Comparison of ENCODE assay signal across 1 cellular context in the genomic region with DNA sequence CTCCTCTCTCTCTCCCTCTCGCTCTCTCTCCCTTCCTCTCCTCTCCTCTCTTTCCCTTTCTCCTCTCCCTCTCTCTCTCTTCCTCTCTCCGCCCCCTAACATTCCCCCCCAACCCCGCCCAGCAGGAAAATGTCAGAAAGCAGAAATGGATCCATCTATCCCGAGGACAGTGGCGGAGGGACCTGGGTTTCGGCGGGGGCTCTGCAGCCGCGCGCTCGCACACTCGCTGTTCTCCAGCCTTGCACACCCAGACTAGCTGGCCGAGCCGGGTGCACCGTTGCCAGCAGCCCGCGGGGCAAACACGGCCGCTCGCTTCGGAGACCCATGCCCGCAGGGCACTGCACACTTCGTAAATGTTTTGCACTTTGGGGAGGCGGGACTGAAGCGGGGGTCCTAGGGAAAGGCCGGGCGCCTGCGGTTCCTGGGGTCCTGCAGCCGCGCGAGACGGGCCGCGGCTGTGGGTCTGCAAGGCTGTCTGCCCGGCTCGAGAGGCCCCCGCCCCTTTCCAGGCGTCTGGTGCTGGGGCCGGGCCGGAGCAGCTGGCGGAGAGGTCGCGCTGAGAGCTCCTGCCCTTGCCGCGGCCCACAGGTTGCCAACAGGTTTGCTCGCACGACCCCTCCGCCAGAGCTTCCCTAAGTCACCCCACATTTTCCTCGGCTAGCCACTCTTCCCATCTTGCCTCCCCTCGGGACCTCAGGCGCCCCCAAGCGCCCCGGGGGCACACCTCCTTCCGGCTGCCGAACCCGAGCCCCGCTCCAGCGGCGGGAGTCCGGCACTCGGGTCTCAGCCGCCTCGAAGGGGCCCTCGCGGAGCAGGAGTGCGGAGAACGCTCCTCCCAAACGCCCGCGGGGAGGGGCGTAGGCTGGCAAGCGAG.
TF ChIP-seq lines count a peak whose summit lies in the region.

No MANE protein-coding gene starts in this region.

TF ChIP-seq in HepG2, 621 proteins besides CTCF, POLR2A, EP300 and RAD21 (continued from another document and continues in another):
- TF ChIP-seq, protein P1, sequence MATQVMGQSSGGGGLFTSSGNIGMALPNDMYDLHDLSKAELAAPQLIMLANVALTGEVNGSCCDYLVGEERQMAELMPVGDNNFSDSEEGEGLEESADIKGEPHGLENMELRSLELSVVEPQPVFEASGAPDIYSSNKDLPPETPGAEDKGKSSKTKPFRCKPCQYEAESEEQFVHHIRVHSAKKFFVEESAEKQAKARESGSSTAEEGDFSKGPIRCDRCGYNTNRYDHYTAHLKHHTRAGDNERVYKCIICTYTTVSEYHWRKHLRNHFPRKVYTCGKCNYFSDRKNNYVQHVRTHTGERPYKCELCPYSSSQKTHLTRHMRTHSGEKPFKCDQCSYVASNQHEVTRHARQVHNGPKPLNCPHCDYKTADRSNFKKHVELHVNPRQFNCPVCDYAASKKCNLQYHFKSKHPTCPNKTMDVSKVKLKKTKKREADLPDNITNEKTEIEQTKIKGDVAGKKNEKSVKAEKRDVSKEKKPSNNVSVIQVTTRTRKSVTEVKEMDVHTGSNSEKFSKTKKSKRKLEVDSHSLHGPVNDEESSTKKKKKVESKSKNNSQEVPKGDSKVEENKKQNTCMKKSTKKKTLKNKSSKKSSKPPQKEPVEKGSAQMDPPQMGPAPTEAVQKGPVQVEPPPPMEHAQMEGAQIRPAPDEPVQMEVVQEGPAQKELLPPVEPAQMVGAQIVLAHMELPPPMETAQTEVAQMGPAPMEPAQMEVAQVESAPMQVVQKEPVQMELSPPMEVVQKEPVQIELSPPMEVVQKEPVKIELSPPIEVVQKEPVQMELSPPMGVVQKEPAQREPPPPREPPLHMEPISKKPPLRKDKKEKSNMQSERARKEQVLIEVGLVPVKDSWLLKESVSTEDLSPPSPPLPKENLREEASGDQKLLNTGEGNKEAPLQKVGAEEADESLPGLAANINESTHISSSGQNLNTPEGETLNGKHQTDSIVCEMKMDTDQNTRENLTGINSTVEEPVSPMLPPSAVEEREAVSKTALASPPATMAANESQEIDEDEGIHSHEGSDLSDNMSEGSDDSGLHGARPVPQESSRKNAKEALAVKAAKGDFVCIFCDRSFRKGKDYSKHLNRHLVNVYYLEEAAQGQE (IDR thresholded peaks at IDR 0.05; ENCODE audit: borderline replicate concordance in 1 of 2, low read depth in 1 of 2, low read length in 2 of 2), result no peak
- TF ChIP-seq HDAC1 (CRISPR knock-in tag; IDR thresholded peaks at IDR 0.05) (no peak), ZNF280D (CRISPR knock-in tag; IDR thresholded peaks at IDR 0.05) (peak; percentile 58; the same call in 1 of the 2 replicates), SNAI1 (CRISPR knock-in tag; IDR thresholded peaks at IDR 0.05; ENCODE audit: borderline replicate concordance) (0 out of 2 replicates have a peak, but pooled peaks have one; percentile 32), SAFB2 (CRISPR knock-in tag; IDR thresholded peaks at IDR 0.05; ENCODE audit: borderline replicate concordance, low read depth) (no peak), TEAD3 (CRISPR knock-in tag; optimal IDR thresholded peaks at IDR 0.05; ENCODE audit: borderline replicate concordance) (no peak), ZBTB7B (CRISPR knock-in tag; IDR thresholded peaks at IDR 0.05) (peak; percentile 63; the same call in 1 of the 2 replicates), ZMAT3 (CRISPR knock-in tag; conservative IDR thresholded peaks at IDR 0.05) (no peak), ZNF143 (CRISPR knock-in tag; IDR thresholded peaks at IDR 0.05) (no peak), ZBTB25 (CRISPR knock-in tag; IDR thresholded peaks at IDR 0.05) (no peak), SP140L (CRISPR knock-in tag; IDR thresholded peaks at IDR 0.05; ENCODE audit: borderline replicate concordance) (no peak), FOXA1 (IDR thresholded peaks at IDR 0.05) (no peak), FOXA1 (CRISPR knock-in tag; IDR thresholded peaks at IDR 0.05) (no peak), FOXO4 (CRISPR knock-in tag; conservative IDR thresholded peaks at IDR 0.05) (no peak)
- TF ChIP-seq, protein P2, sequence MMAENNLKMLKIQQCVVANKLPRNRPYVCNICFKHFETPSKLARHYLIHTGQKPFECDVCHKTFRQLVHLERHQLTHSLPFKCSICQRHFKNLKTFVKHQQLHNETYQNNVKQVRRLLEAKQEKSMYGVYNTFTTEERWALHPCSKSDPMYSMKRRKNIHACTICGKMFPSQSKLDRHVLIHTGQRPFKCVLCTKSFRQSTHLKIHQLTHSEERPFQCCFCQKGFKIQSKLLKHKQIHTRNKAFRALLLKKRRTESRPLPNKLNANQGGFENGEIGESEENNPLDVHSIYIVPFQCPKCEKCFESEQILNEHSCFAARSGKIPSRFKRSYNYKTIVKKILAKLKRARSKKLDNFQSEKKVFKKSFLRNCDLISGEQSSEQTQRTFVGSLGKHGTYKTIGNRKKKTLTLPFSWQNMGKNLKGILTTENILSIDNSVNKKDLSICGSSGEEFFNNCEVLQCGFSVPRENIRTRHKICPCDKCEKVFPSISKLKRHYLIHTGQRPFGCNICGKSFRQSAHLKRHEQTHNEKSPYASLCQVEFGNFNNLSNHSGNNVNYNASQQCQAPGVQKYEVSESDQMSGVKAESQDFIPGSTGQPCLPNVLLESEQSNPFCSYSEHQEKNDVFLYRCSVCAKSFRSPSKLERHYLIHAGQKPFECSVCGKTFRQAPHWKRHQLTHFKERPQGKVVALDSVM (CRISPR knock-in tag; IDR thresholded peaks at IDR 0.05), result peak; percentile 63; the same call in 1 of the 2 replicates
- TF ChIP-seq, protein P3, sequence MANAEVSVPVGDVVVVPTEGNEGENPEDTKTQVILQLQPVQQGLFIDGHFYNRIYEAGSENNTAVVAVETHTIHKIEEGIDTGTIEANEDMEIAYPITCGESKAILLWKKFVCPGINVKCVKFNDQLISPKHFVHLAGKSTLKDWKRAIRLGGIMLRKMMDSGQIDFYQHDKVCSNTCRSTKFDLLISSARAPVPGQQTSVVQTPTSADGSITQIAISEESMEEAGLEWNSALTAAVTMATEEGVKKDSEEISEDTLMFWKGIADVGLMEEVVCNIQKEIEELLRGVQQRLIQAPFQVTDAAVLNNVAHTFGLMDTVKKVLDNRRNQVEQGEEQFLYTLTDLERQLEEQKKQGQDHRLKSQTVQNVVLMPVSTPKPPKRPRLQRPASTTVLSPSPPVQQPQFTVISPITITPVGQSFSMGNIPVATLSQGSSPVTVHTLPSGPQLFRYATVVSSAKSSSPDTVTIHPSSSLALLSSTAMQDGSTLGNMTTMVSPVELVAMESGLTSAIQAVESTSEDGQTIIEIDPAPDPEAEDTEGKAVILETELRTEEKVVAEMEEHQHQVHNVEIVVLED (CRISPR knock-in tag; IDR thresholded peaks at IDR 0.05; ENCODE audit: borderline replicate concordance), result no peak
- TF ChIP-seq, protein P4, sequence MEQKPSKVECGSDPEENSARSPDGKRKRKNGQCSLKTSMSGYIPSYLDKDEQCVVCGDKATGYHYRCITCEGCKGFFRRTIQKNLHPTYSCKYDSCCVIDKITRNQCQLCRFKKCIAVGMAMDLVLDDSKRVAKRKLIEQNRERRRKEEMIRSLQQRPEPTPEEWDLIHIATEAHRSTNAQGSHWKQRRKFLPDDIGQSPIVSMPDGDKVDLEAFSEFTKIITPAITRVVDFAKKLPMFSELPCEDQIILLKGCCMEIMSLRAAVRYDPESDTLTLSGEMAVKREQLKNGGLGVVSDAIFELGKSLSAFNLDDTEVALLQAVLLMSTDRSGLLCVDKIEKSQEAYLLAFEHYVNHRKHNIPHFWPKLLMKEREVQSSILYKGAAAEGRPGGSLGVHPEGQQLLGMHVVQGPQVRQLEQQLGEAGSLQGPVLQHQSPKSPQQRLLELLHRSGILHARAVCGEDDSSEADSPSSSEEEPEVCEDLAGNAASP (CRISPR knock-in tag; IDR thresholded peaks at IDR 0.05; ENCODE audit: borderline replicate concordance), result no peak
- TF ChIP-seq, protein P5, sequence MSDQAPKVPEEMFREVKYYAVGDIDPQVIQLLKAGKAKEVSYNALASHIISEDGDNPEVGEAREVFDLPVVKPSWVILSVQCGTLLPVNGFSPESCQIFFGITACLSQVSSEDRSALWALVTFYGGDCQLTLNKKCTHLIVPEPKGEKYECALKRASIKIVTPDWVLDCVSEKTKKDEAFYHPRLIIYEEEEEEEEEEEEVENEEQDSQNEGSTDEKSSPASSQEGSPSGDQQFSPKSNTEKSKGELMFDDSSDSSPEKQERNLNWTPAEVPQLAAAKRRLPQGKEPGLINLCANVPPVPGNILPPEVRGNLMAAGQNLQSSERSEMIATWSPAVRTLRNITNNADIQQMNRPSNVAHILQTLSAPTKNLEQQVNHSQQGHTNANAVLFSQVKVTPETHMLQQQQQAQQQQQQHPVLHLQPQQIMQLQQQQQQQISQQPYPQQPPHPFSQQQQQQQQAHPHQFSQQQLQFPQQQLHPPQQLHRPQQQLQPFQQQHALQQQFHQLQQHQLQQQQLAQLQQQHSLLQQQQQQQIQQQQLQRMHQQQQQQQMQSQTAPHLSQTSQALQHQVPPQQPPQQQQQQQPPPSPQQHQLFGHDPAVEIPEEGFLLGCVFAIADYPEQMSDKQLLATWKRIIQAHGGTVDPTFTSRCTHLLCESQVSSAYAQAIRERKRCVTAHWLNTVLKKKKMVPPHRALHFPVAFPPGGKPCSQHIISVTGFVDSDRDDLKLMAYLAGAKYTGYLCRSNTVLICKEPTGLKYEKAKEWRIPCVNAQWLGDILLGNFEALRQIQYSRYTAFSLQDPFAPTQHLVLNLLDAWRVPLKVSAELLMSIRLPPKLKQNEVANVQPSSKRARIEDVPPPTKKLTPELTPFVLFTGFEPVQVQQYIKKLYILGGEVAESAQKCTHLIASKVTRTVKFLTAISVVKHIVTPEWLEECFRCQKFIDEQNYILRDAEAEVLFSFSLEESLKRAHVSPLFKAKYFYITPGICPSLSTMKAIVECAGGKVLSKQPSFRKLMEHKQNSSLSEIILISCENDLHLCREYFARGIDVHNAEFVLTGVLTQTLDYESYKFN (CRISPR knock-in tag; conservative IDR thresholded peaks at IDR 0.05), result no peak
- TF ChIP-seq, protein P6, sequence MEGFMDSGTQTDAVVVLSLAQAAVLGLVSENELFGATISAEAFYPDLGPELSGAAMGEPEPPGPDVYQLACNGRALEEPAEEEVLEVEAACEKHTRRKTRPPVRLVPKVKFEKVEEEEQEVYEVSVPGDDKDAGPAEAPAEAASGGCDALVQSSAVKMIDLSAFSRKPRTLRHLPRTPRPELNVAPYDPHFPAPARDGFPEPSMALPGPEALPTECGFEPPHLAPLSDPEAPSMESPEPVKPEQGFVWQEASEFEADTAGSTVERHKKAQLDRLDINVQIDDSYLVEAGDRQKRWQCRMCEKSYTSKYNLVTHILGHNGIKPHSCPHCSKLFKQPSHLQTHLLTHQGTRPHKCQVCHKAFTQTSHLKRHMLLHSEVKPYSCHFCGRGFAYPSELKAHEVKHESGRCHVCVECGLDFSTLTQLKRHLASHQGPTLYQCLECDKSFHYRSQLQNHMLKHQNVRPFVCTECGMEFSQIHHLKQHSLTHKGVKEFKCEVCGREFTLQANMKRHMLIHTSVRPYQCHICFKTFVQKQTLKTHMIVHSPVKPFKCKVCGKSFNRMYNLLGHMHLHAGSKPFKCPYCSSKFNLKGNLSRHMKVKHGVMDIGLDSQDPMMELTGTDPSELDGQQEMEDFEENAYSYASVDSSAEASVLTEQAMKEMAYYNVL (CRISPR knock-in tag; IDR thresholded peaks at IDR 0.05; ENCODE audit: borderline replicate concordance), result 0 out of 2 replicates have a peak, but pooled peaks have one; percentile 18
- TF ChIP-seq, protein P7, sequence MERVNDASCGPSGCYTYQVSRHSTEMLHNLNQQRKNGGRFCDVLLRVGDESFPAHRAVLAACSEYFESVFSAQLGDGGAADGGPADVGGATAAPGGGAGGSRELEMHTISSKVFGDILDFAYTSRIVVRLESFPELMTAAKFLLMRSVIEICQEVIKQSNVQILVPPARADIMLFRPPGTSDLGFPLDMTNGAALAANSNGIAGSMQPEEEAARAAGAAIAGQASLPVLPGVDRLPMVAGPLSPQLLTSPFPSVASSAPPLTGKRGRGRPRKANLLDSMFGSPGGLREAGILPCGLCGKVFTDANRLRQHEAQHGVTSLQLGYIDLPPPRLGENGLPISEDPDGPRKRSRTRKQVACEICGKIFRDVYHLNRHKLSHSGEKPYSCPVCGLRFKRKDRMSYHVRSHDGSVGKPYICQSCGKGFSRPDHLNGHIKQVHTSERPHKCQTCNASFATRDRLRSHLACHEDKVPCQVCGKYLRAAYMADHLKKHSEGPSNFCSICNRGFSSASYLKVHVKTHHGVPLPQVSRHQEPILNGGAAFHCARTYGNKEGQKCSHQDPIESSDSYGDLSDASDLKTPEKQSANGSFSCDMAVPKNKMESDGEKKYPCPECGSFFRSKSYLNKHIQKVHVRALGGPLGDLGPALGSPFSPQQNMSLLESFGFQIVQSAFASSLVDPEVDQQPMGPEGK (CRISPR knock-in tag; IDR thresholded peaks at IDR 0.05), result 0 out of 2 replicates have a peak, but pooled peaks have one; percentile 17
